Comparison of ENCODE assay signal across 14 cellular contexts in genomic region chr17:883586-883962, GRCh38.
DNase-seq lines count a peak whose midpoint lies in the region; ATAC-seq and TF ChIP-seq lines count a peak whose summit lies in the region.
"Had no signal": no experiment of that assay in that cellular context is flagged by ENCODE, and none has a peak within 500 bp of the region (broad histone marks: within the 10 kb centered on the region; RNA-seq: fewer than 3 reads in every experiment).

No MANE protein-coding gene starts in this region.

- H3K9ac ChIP-seq in muscle layer of colon (ENCODE audit: low read length), result no peak overlapping the region

- no peak for DNase-seq in RWPE1 (ENCODE audit: low spot score)
- no peak for DNase-seq in esophagus muscularis mucosa (ENCODE audit: extremely low spot score)
- DNase-seq in transverse colon, result no peak
- DNase-seq in COR-L47 (lab: John Stamatoyannopoulos, UW), result no peak
- DNase-seq: activated CD4-positive, alpha-beta T cell treated with anti-CD3 and anti-CD28 coated beads for 48 hours; CD8-positive, alpha-beta memory T cell; stimulated activated naive CD8-positive, alpha-beta T cell treated with anti-CD3 and anti-CD28 coated beads, Interleukin-15, Interleukin-2, amounts not matched to agents 100 U/mL and 50 U/mL, for 24 hours; SW 1271 had no signal

- H3K9me3 ChIP-seq in esophagus muscularis mucosa, result no peaks in the 10 kb centered on the region
- H3K9me3 ChIP-seq in muscle layer of colon (ENCODE audit: low read length), result no peaks in the 10 kb centered on the region
- no peaks in the 10 kb centered on the region for H3K9me3 ChIP-seq in transverse colon

- TF ChIP-seq CTCF in RWPE1 (conservative IDR thresholded peaks at IDR 0.05; ENCODE audit: low read depth) (no peak), esophagus muscularis mucosa (IDR thresholded peaks at IDR 0.05) (no peak), transverse colon (IDR thresholded peaks at IDR 0.05) (no peak)

- no peak overlapping the region for H3K4me3 ChIP-seq in esophagus muscularis mucosa
- no peak overlapping the region for H3K4me3 ChIP-seq in muscle layer of colon (ENCODE audit: low read depth in 1 of 2, low read length in 2 of 2)
- H3K4me3 ChIP-seq in transverse colon, result no peak overlapping the region

- no peaks in the 10 kb centered on the region for H3K36me3 ChIP-seq in esophagus muscularis mucosa
- H3K36me3 ChIP-seq in muscle layer of colon (ENCODE audit: insufficient read depth, low read length), result no peaks in the 10 kb centered on the region
- H3K36me3 ChIP-seq in transverse colon, result no peaks in the 10 kb centered on the region
- H3K36me3 ChIP-seq: brain microvascular endothelial cell had no signal

- in situ Hi-C loops in transverse colon (cut with MboI; ENCODE audit: low pct_ligation_motif_present in 1 of 4, low pct_unique_long_range_greater_than_20kb in 1 of 4, low sequenced_read_pairs in 3 of 4), result no loop called here

- CTCF ChIA-PET in RWPE1 (lab: Yijun Ruan, JAX), result interaction anchor here (0.6 kb wide), 1 partner anchor 43 kb away, joined by 4 read pairs; no protein-coding TSS in a partner anchor

- ATAC-seq in GM18498 (IDR thresholded peaks at IDR 0.05; ENCODE audit: unreplicated experiment) (no peak), HG03378 (IDR thresholded peaks at IDR 0.05; ENCODE audit: unreplicated experiment) (no peak), HG03565 (IDR thresholded peaks at IDR 0.05; ENCODE audit: unreplicated experiment) (no peak)
- ATAC-seq: activated T-helper 17 cell treated with anti-CD3 and anti-CD28 coated beads, Interleukin-2, amount 50 U/mL, for 72 hours; stimulated activated naive CD8-positive, alpha-beta T cell treated with anti-CD3 and anti-CD28 coated beads, Interleukin-15, Interleukin-2, amounts not matched to agents 100 U/mL and 50 U/mL, for 24 hours had no signal

- TF ChIP-seq EP300 in esophagus muscularis mucosa (IDR thresholded peaks at IDR 0.05) (no peak), transverse colon (IDR thresholded peaks at IDR 0.05; ENCODE audit: low read depth) (no peak)

- 70% methylated on average over 12 of the region's 12 CpGs for WGBS in esophagus muscularis mucosa
- 85% methylated on average over 12 of the region's 12 CpGs; no CpG with 5 or more reads in 1 of the 2 donors for WGBS in transverse colon (ENCODE audit: low coverage in 1 of 2), 2 donors

- H3K4me1 ChIP-seq in esophagus muscularis mucosa (peaks cover 51 to 94% (median 90%) of the 10 kb centered on the region in 4 donors), muscle layer of colon (ENCODE audit: insufficient read depth, low read length) (peaks cover 74% of the 10 kb centered on the region), transverse colon (peaks cover 21 to 57% (median 26%) of the 10 kb centered on the region in 4 donors)

- intact Hi-C loops in esophagus muscularis mucosa (cut with DNase I) (loop anchor here (5.0 kb wide), 1 partner anchor 94 kb away; the partner anchor contains the start of gene NXN), transverse colon (cut with DNase I; ENCODE audit: low total_unique reads) (loop anchor here (10.0 kb wide), 1 partner anchor 91 kb away; the partner anchor contains the start of gene NXN)

- POLR2A ChIA-PET in RWPE1 (lab: Yijun Ruan, JAX; ENCODE audit: low non-redundant PET), result interaction anchor here (0.6 kb wide), 1 partner anchor 44 kb away, joined by 3 read pairs; no protein-coding TSS in a partner anchor

- H3K27ac ChIP-seq in RWPE1, result peak overlapping the region; percentile 96
- peak overlapping the region; percentile 80 to 87 (median 84) for H3K27ac ChIP-seq in esophagus muscularis mucosa (replicated peaks in 1 of 4)
- peak overlapping the region; percentile 84 for H3K27ac ChIP-seq in muscle layer of colon (ENCODE audit: low read depth, low read length)
- H3K27ac ChIP-seq in transverse colon, result peak overlapping the region; percentile 71 to 89 (median 85)
- H3K27ac ChIP-seq: brain microvascular endothelial cell had no signal

- H3K27me3 ChIP-seq in esophagus muscularis mucosa (no peaks in the 10 kb centered on the region), muscle layer of colon (ENCODE audit: control insufficient read depth in 1 of 2, insufficient read depth in 2 of 2, low read length in 2 of 2) (no peaks in the 10 kb centered on the region), transverse colon (no peaks in the 10 kb centered on the region)
- H3K27me3 ChIP-seq: brain microvascular endothelial cell had no signal

- TF ChIP-seq POLR2A in esophagus muscularis mucosa (IDR thresholded peaks at IDR 0.05; ENCODE audit: low read depth), result no peak
- no peak for TF ChIP-seq POLR2A in transverse colon (IDR thresholded peaks at IDR 0.05)
